In the genomic region with DNA sequence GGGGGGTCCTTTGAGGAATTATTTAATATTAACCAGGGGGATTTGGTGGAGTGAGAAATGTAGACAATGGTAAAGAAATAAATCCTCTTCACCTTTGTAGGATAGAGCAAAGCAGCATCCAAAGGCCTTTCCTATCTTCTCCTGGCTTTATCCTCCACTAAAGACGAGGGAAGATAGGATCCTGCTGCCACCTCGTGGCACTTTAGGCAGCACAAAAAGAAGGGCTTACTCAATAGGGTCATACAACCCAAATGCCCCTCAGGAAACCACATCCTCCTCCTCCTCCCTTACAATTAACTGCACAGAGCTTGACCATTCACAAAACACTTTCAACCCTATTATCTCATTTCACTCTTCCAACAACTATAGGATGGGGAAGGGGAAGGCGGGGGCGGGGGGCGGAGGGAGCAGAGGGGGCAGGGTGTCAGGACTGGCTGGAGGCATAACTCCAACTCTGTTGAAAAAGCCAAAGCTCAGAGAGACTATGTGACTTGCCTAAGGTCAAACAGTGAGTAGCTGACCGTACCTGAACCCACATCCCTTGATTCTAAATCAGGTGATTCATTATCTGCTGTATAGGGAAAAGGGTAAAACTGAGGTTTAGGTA, we compare ENCODE assay signal across 8 cellular contexts. TPM values are rescaled to one million over a fixed set of nuclear protein-coding genes. Genes with fewer than 3 reads are reported as not detected.
DNase-seq lines count a peak whose midpoint lies in the region; ATAC-seq and TF ChIP-seq lines count a peak whose summit lies in the region.

No MANE protein-coding gene starts in this region.

- H3K27ac ChIP-seq in WERI-Rb-1: no peak overlapping the region
- H3K27ac ChIP-seq in iPS DF 6.9 (ENCODE audit: low read length): no peak overlapping the region
- H3K27ac ChIP-seq in aorta (ENCODE audit: low read depth in 1 of 2, low read length in 2 of 2): no peak overlapping the region

- peak; percentile 83 for TF ChIP-seq CTCF in LNCaP clone FGC (IDR thresholded peaks at IDR 0.05; ENCODE audit: control insufficient read depth, extremely low read depth, insufficient read depth)
- peak; percentile 75 for TF ChIP-seq CTCF in WERI-Rb-1 (IDR thresholded peaks at IDR 0.05; ENCODE audit: low read depth, low read length)

- H3K9me3 ChIP-seq in WERI-Rb-1 (ENCODE audit: severe bottlenecking) (peaks cover 2% of the 10 kb centered on the region), iPS DF 6.9 (ENCODE audit: control insufficient read depth, insufficient read depth, low read length) (no peaks in the 10 kb centered on the region), aorta (ENCODE audit: control insufficient read depth, low read length) (no peaks in the 10 kb centered on the region)

- H3K4me3 ChIP-seq in LNCaP clone FGC (ENCODE audit: low read depth, low read length) (no peak overlapping the region), WERI-Rb-1 (ENCODE audit: low read depth, low read length) (no peak overlapping the region), iPS DF 6.9 (ENCODE audit: low read length) (no peak overlapping the region), aorta (ENCODE audit: low read length in 2 of 2) (no peak overlapping the region)

- no peak overlapping the region for H3K27ac Mint-ChIP-seq in activated T-helper 2 cell treated with anti-CD3 and anti-CD28 coated beads, Interferon-gamma antibody, Interleukin-2, Interleukin-4, amounts not matched to agents 10 μg/mL and 5 μg/mL and 100 μg/mL, durations not matched to agents 14 hours and 24 hours and 36 hours

- H3K9me3 Mint-ChIP-seq in activated T-helper 2 cell treated with anti-CD3 and anti-CD28 coated beads, Interferon-gamma antibody, Interleukin-2, Interleukin-4, amounts not matched to agents 10 μg/mL and 5 μg/mL and 100 μg/mL, durations not matched to agents 14 hours and 24 hours and 36 hours: peaks cover 7% of the 10 kb centered on the region

- intact Hi-C loops in aorta (cut with DNase I) (loop anchor here (1.0 to 10.0 kb wide), 4 partner anchors 43 to 197 kb away; no protein-coding TSS in a partner anchor), sciatic nerve (cut with DNase I) (no loop called here)
- intact Hi-C loops in activated T-helper 2 cell treated with anti-CD3 and anti-CD28 coated beads, Interferon-gamma antibody, Interleukin-2, Interleukin-4, amounts not matched to agents 10 μg/mL and 5 μg/mL and 100 μg/mL, durations not matched to agents 14 hours and 24 hours and 36 hours (cut with micrococcal nuclease): no loop called here

- H3K36me3 Mint-ChIP-seq in activated T-helper 2 cell treated with anti-CD3 and anti-CD28 coated beads, Interferon-gamma antibody, Interleukin-2, Interleukin-4, amounts not matched to agents 10 μg/mL and 5 μg/mL and 100 μg/mL, durations not matched to agents 14 hours and 24 hours and 36 hours (ENCODE audit: low read depth): no peaks in the 10 kb centered on the region

- H3K4me3 Mint-ChIP-seq in activated T-helper 2 cell treated with anti-CD3 and anti-CD28 coated beads, Interferon-gamma antibody, Interleukin-2, Interleukin-4, amounts not matched to agents 10 μg/mL and 5 μg/mL and 100 μg/mL, durations not matched to agents 14 hours and 24 hours and 36 hours (ENCODE audit: low read depth): no peak overlapping the region

- H3K4me1 ChIP-seq in iPS DF 6.9 (ENCODE audit: control insufficient read depth, insufficient read depth, low read length) (no peaks in the 10 kb centered on the region), aorta (ENCODE audit: control insufficient read depth in 1 of 2, insufficient read depth in 2 of 2, low read length in 2 of 2) (no peaks in the 10 kb centered on the region)

- peak; percentile 58 for DNase-seq in GM03348 (ENCODE audit: low spot score)
- DNase-seq in LNCaP clone FGC (ENCODE audit: low read depth): peak; percentile 23
- DNase-seq in WERI-Rb-1: peak; percentile 64
- peak; percentile 52 for DNase-seq in iPS DF 6.9 (ENCODE audit: low read depth, low spot score)
- no peak for DNase-seq in aorta
- DNase-seq in sciatic nerve (ENCODE audit: low spot score): no peak
- no peak for DNase-seq in activated naive CD4-positive, alpha-beta T cell (lab: John Stamatoyannopoulos, UW)
- no peak for DNase-seq in activated T-helper 2 cell treated with anti-CD3 and anti-CD28 coated beads, Interferon-gamma antibody, Interleukin-2, Interleukin-4, amounts not matched to agents 10 μg/mL and 5 μg/mL and 100 μg/mL, durations not matched to agents 14 hours and 24 hours and 36 hours (ENCODE audit: low spot score)

- H3K27me3 Mint-ChIP-seq in activated T-helper 2 cell treated with anti-CD3 and anti-CD28 coated beads, Interferon-gamma antibody, Interleukin-2, Interleukin-4, amounts not matched to agents 10 μg/mL and 5 μg/mL and 100 μg/mL, durations not matched to agents 14 hours and 24 hours and 36 hours (ENCODE audit: low read depth): peaks cover 3% of the 10 kb centered on the region

- no CpG with 5 or more reads among the region's 6 CpGs for WGBS in iPS DF 6.9 (ENCODE audit: insufficient coverage, insufficient read length)
- WGBS in aorta, 2 donors: 33 to 46% methylated on average over 6 of the region's 6 CpGs

- no peaks in the 10 kb centered on the region for H3K4me1 Mint-ChIP-seq in activated T-helper 2 cell treated with anti-CD3 and anti-CD28 coated beads, Interferon-gamma antibody, Interleukin-2, Interleukin-4, amounts not matched to agents 10 μg/mL and 5 μg/mL and 100 μg/mL, durations not matched to agents 14 hours and 24 hours and 36 hours (ENCODE audit: low read depth)

- peak; percentile 22 for ATAC-seq in aorta (ENCODE audit: low FRiP score)
- ATAC-seq in sciatic nerve: no peak

- H3K27me3 ChIP-seq in WERI-Rb-1 (ENCODE audit: insufficient read depth, low read depth, severe bottlenecking) (no peaks in the 10 kb centered on the region), iPS DF 6.9 (ENCODE audit: control insufficient read depth, insufficient read depth, low read length) (no peaks in the 10 kb centered on the region), aorta (ENCODE audit: control insufficient read depth in 1 of 2, insufficient read depth in 2 of 2, low read length in 1 of 2) (no peaks in the 10 kb centered on the region)

- H3K36me3 ChIP-seq in WERI-Rb-1: no peaks in the 10 kb centered on the region
- H3K36me3 ChIP-seq in iPS DF 6.9 (ENCODE audit: control insufficient read depth, insufficient read depth, low read length): no peaks in the 10 kb centered on the region
- H3K36me3 ChIP-seq in aorta (ENCODE audit: control insufficient read depth in 1 of 2, insufficient read depth in 2 of 2, low read length in 1 of 2): no peaks in the 10 kb centered on the region

RNA-seq across cellular contexts. Expression of gene MYOT, which starts 45.4 kb away (rescaled TPM):
- total RNA-seq in aorta (1 to 10 TPM; 4.0 to 7.1 TPM), sciatic nerve (10.9 TPM)
- 1 to 10 TPM in 1 of 2 donors, under 1 TPM in 1; 0.26 to 6.3 TPM for polyA plus RNA-seq in aorta
- total RNA-seq in activated T-helper 2 cell treated with anti-CD3 and anti-CD28 coated beads, Interferon-gamma antibody, Interleukin-2, Interleukin-4, amounts not matched to agents 10 μg/mL and 5 μg/mL and 100 μg/mL, durations not matched to agents 14 hours and 24 hours and 36 hours: not detected in 2 replicates

Comparison
In these comparisons a context has a peak if more than half of its experiments do, and no peak if none do; other contexts are left out.
1. DNase-seq: peak in GM03348 (single experiment), LNCaP clone FGC (single experiment), WERI-Rb-1 (single experiment) and iPS DF 6.9 (single experiment); none in aorta (0 of 2), sciatic nerve (single experiment), activated naive CD4-positive, alpha-beta T cell (0 of 4) and activated T-helper 2 cell treated with anti-CD3 and anti-CD28 coated beads, Interferon-gamma antibody, Interleukin-2, Interleukin-4, amounts not matched to agents 10 μg/mL and 5 μg/mL and 100 μg/mL, durations not matched to agents 14 hours and 24 hours and 36 hours (single experiment).
2. intact Hi-C loops: an anchor here in aorta (1.0 to 10.0 kb wide); none called in sciatic nerve and activated T-helper 2 cell treated with anti-CD3 and anti-CD28 coated beads, Interferon-gamma antibody, Interleukin-2, Interleukin-4, amounts not matched to agents 10 μg/mL and 5 μg/mL and 100 μg/mL, durations not matched to agents 14 hours and 24 hours and 36 hours.